ENCODE assay signal across 1 cellular context in genomic region chr20:62940875-62941274, GRCh38.
TF ChIP-seq lines count a peak whose summit lies in the region.

No MANE protein-coding gene starts in this region.

TF ChIP-seq in HepG2, 621 proteins besides CTCF, POLR2A, EP300 and RAD21:
- TF ChIP-seq THAP11 (CRISPR knock-in tag; IDR thresholded peaks at IDR 0.05) (no peak), ATM (IDR thresholded peaks at IDR 0.05; ENCODE audit: borderline replicate concordance) (no peak)
